Comparison of ENCODE assay signal across 1 cellular context in the genomic region with DNA sequence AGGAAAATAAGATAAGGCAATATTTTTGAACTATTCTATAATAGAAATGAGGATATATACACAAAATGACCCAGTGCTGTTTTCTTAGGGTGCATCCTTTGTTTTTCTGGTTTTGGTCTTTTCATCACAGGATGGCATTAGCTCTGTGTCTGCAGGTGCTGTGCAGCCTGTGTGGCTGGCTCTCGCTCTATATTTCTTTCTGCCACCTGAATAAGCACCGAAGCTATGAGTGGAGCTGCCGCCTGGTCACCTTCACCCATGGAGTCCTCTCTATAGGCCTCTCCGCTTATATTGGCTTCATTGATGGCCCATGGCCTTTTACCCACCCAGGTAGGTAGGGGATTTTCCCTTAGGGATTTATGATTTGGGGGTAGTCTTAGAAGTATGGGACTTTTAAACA.
TF ChIP-seq lines count a peak whose summit lies in the region.

No MANE protein-coding gene starts in this region.

TF ChIP-seq in GM12878, 131 proteins besides CTCF, POLR2A, EP300 and RAD21:
- TF ChIP-seq, protein P1, sequence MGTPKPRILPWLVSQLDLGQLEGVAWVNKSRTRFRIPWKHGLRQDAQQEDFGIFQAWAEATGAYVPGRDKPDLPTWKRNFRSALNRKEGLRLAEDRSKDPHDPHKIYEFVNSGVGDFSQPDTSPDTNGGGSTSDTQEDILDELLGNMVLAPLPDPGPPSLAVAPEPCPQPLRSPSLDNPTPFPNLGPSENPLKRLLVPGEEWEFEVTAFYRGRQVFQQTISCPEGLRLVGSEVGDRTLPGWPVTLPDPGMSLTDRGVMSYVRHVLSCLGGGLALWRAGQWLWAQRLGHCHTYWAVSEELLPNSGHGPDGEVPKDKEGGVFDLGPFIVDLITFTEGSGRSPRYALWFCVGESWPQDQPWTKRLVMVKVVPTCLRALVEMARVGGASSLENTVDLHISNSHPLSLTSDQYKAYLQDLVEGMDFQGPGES (IDR thresholded peaks at IDR 0.05), result no peak
- TF ChIP-seq HDAC6 (IDR thresholded peaks at IDR 0.05; ENCODE audit: unreplicated experiment), result no peak
- no peak for TF ChIP-seq RCOR1 (conservative IDR thresholded peaks at IDR 0.05; ENCODE audit: low read depth, low read length)
- TF ChIP-seq IKZF2 (IDR thresholded peaks at IDR 0.05), result no peak
- no peak for TF ChIP-seq MXI1 (IDR thresholded peaks at IDR 0.05; ENCODE audit: low read depth, low read length)
- TF ChIP-seq NFXL1 (IDR thresholded peaks at IDR 0.05; ENCODE audit: borderline replicate concordance), result no peak
- TF ChIP-seq HCFC1 (IDR thresholded peaks at IDR 0.05; ENCODE audit: low read length), result no peak
- no peak for TF ChIP-seq TAF1 (IDR thresholded peaks at IDR 0.05; ENCODE audit: borderline replicate concordance, low read depth, low read length)
- no peak for TF ChIP-seq NR2C1 (IDR thresholded peaks at IDR 0.05)
- no peak for TF ChIP-seq USF1 (IDR thresholded peaks at IDR 0.05; ENCODE audit: borderline replicate concordance, extremely low read length, insufficient read depth, low read depth, low read length)
